In genomic region chr10:8278099-8278498, GRCh38 we compare ENCODE assay signal across 17 cellular contexts.
DNase-seq lines count a peak whose midpoint lies in the region; ATAC-seq, FAIRE-seq and TF ChIP-seq lines count a peak whose summit lies in the region.
"Had no signal": no experiment of that assay in that cellular context is flagged by ENCODE, and none has a peak within 500 bp of the region (broad histone marks: within the 10 kb centered on the region; RNA-seq: fewer than 3 reads in every experiment).

No MANE protein-coding gene starts in this region.

- H3K36me3 Mint-ChIP-seq in activated naive CD4-positive, alpha-beta T cell treated with anti-CD3 and anti-CD28 coated beads for 36 hours (ENCODE audit: low read depth) = no peaks in the 10 kb centered on the region
- H3K36me3 Mint-ChIP-seq in astrocyte (ENCODE audit: low read depth, unreplicated experiment) = no peaks in the 10 kb centered on the region
- no peaks in the 10 kb centered on the region for H3K36me3 Mint-ChIP-seq in CD14-positive monocyte

- CTCF ChIA-PET in activated naive CD4-positive, alpha-beta T cell treated with anti-CD3 and anti-CD28 coated beads for 36 hours (lab: Charles Lee) = no interaction called here

- no peaks in the 10 kb centered on the region for H3F3A ChIP-seq in smooth muscle cell (ENCODE audit: low read depth)

- H3K9me3 Mint-ChIP-seq in activated naive CD4-positive, alpha-beta T cell treated with anti-CD3 and anti-CD28 coated beads for 36 hours = no peaks in the 10 kb centered on the region
- H3K9me3 Mint-ChIP-seq in astrocyte (ENCODE audit: unreplicated experiment) = peaks cover 3% of the 10 kb centered on the region
- peaks cover 0 to 3% (median 0%) of the 10 kb centered on the region in 7 donors for H3K9me3 Mint-ChIP-seq in CD14-positive monocyte

- TF ChIP-seq CTCF in astrocyte (IDR thresholded peaks at IDR 0.05; ENCODE audit: insufficient read depth, low read depth, low read length) = no peak
- TF ChIP-seq CTCF in smooth muscle cell (IDR thresholded peaks at IDR 0.05; ENCODE audit: borderline replicate concordance, insufficient read depth, poor library complexity, severe bottlenecking) = no peak
- no peak for TF ChIP-seq CTCF in CD14-positive monocyte (IDR thresholded peaks at IDR 0.05)

- H3K4me1 ChIP-seq in astrocyte (ENCODE audit: insufficient read depth, low read length) (peaks cover 8% of the 10 kb centered on the region), smooth muscle cell (ENCODE audit: low read depth) (peaks cover 4% of the 10 kb centered on the region)

- peak; percentile 29 for DNase-seq in activated naive CD4-positive, alpha-beta T cell treated with anti-CD3 and anti-CD28 coated beads for 36 hours
- no peak for DNase-seq in activated naive CD4-positive, alpha-beta T cell (lab: John Stamatoyannopoulos, UW)
- DNase-seq in astrocyte (ENCODE audit: low read depth) (no peak), NCI-H524 (lab: John Stamatoyannopoulos, UW) (no peak), smooth muscle cell (lab: John Stamatoyannopoulos, UW; ENCODE audit: unreplicated experiment) (no peak), CD14-positive monocyte (ENCODE audit: low spot score) (no peak)
- DNase-seq: DMS 273 treated with DMSO at 0.1 percent for 48 hours; H7; NCI-H146; NCI-H2081 treated with DMSO at 0.1 percent for 48 hours; NCI-H2227 treated with DMSO at 0.1 percent for 48 hours; NCI-H526; NK-92 treated with Interleukin-12 subunit alpha and Interleukin-12 subunit beta, amount 100 ng/mL, for 24 hours had no signal

- H3K4me3 Mint-ChIP-seq in activated naive CD4-positive, alpha-beta T cell treated with anti-CD3 and anti-CD28 coated beads for 36 hours = no peak overlapping the region
- H3K4me3 Mint-ChIP-seq in astrocyte (ENCODE audit: unreplicated experiment) (no peak overlapping the region), CD14-positive monocyte (no peak overlapping the region)

- peak; percentile 80 for ATAC-seq in GM18867 (IDR thresholded peaks at IDR 0.05; ENCODE audit: unreplicated experiment)
- ATAC-seq in HG03520 (IDR thresholded peaks at IDR 0.05; ENCODE audit: unreplicated experiment) = peak; percentile 55

- H3K4me3 ChIP-seq in astrocyte (ENCODE audit: insufficient read depth, low read depth, low read length) (no peak overlapping the region), smooth muscle cell (no peak overlapping the region)
- H3K4me3 ChIP-seq: SJSA1 had no signal

- WGBS in smooth muscle cell (ENCODE audit: low lambda C conversion rate) = 80% methylated on average over 4 of the region's 4 CpGs

- peaks cover 2% of the 10 kb centered on the region for H3K4me1 Mint-ChIP-seq in activated naive CD4-positive, alpha-beta T cell treated with anti-CD3 and anti-CD28 coated beads for 36 hours (ENCODE audit: low read depth)
- H3K4me1 Mint-ChIP-seq in astrocyte (ENCODE audit: low read depth, unreplicated experiment) (peaks cover 17% of the 10 kb centered on the region), CD14-positive monocyte (no peaks in the 10 kb centered on the region)

- H3K36me3 ChIP-seq in astrocyte (ENCODE audit: insufficient read depth, low read length) (no peaks in the 10 kb centered on the region), smooth muscle cell (ENCODE audit: low read depth) (no peaks in the 10 kb centered on the region)
- H3K36me3 ChIP-seq: SJSA1 had no signal

- H3K27me3 Mint-ChIP-seq in activated naive CD4-positive, alpha-beta T cell treated with anti-CD3 and anti-CD28 coated beads for 36 hours (ENCODE audit: low read depth) = no peaks in the 10 kb centered on the region
- H3K27me3 Mint-ChIP-seq in astrocyte (ENCODE audit: low read depth, unreplicated experiment) (no peaks in the 10 kb centered on the region), CD14-positive monocyte (ENCODE audit: low read depth in 3 of 3) (peaks cover 3 to 7% (median 6%) of the 10 kb centered on the region in 3 donors)

- no peaks in the 10 kb centered on the region for H4K20me1 ChIP-seq in astrocyte (ENCODE audit: insufficient read depth, low read length)
- H4K20me1 ChIP-seq in smooth muscle cell (ENCODE audit: low read depth) = no peaks in the 10 kb centered on the region

- intact Hi-C loops in activated naive CD4-positive, alpha-beta T cell treated with anti-CD3 and anti-CD28 coated beads for 36 hours (cut with micrococcal nuclease) = no loop called here
- intact Hi-C loops in CD14-positive monocyte (cut with micrococcal nuclease) = no loop called here

- no peak overlapping the region for H3K9ac ChIP-seq in astrocyte (ENCODE audit: low read length)
- H3K9ac ChIP-seq in smooth muscle cell (ENCODE audit: low read depth) = no peak overlapping the region

- no peak for FAIRE-seq in astrocyte (lab: Jason Lieb, UNC)

- no peak overlapping the region for H3K27ac ChIP-seq in astrocyte (ENCODE audit: low read depth, low read length)
- H3K27ac ChIP-seq in smooth muscle cell (ENCODE audit: low read depth) = no peak overlapping the region
- H3K27ac ChIP-seq: HL-60, SJSA1 had no signal

- H2AFZ ChIP-seq in astrocyte (ENCODE audit: low read depth, low read length) (no peak overlapping the region), smooth muscle cell (ENCODE audit: low read depth) (no peak overlapping the region)

- H3K79me2 ChIP-seq in astrocyte (ENCODE audit: insufficient read depth, low read length) = no peaks in the 10 kb centered on the region
- H3K79me2 ChIP-seq in smooth muscle cell (ENCODE audit: low read depth) = no peaks in the 10 kb centered on the region

- H3K4me2 ChIP-seq in astrocyte (ENCODE audit: low read length) (no peak overlapping the region), smooth muscle cell (no peak overlapping the region)

- H3K27me3 ChIP-seq in astrocyte (ENCODE audit: insufficient read depth, low read length) = no peaks in the 10 kb centered on the region
- no peaks in the 10 kb centered on the region for H3K27me3 ChIP-seq in smooth muscle cell (ENCODE audit: low read depth)
- H3K27me3 ChIP-seq: SJSA1 had no signal

- H3K9me3 ChIP-seq in astrocyte (ENCODE audit: insufficient read depth, low read depth, low read length) (no peaks in the 10 kb centered on the region), smooth muscle cell (replicated peaks; ENCODE audit: low read depth) (no peaks in the 10 kb centered on the region)
- H3K9me3 ChIP-seq: SJSA1 had no signal

- no peak overlapping the region for H3K27ac Mint-ChIP-seq in activated naive CD4-positive, alpha-beta T cell treated with anti-CD3 and anti-CD28 coated beads for 36 hours
- H3K27ac Mint-ChIP-seq in astrocyte (ENCODE audit: unreplicated experiment) = peak overlapping the region; percentile 29
- H3K27ac Mint-ChIP-seq in CD14-positive monocyte = no peak overlapping the region
